ENCODE assay signal across 8 cellular contexts in the genomic region with DNA sequence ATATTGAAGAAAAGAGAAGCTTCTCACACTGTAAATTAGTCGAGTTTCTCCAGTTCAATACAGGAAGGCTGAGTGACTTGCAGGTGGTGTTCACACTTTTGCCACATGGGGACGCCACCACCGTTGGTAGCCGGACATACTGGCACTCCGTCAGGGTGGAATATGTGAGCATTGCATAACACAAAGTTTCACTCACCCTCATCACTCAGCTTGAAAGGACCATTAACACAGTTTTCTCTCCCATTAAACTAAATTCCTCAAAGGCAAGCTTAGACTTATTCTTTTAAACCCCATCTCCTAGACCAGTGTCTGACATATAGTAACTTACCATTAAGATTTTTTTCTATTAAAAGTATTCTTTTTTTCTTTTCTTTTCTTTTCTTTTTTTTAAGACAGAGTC.
A peak's percentile ranks its signal among the peaks of the same experiment; 100 is the strongest.
DNase-seq lines count a peak whose midpoint lies in the region; ATAC-seq and TF ChIP-seq lines count a peak whose summit lies in the region.

No MANE protein-coding gene starts in this region.

- CTCF ChIA-PET in activated CD4-positive, alpha-beta memory T cell treated with anti-CD3 and anti-CD28 coated beads for 36 hours (lab: Charles Lee): interaction anchor here (0.6 to 7.8 kb wide), 13 partner anchors 9 to 508 kb away, joined by 3 to 154 read pairs (median 6); a partner anchor contains a TSS

- peaks cover 2% of the 10 kb centered on the region for H3K9me3 Mint-ChIP-seq in activated CD4-positive, alpha-beta memory T cell treated with anti-CD3 and anti-CD28 coated beads for 36 hours

- intact Hi-C loops in activated CD4-positive, alpha-beta memory T cell treated with anti-CD3 and anti-CD28 coated beads for 36 hours (cut with micrococcal nuclease): loop anchor here (1.0 to 10.0 kb wide), 3 partner anchors 26 to 225 kb away; a partner anchor contains a TSS

- H3K27me3 Mint-ChIP-seq in activated CD4-positive, alpha-beta memory T cell treated with anti-CD3 and anti-CD28 coated beads for 36 hours: peaks cover 4% of the 10 kb centered on the region

- H3K4me3 Mint-ChIP-seq in activated CD4-positive, alpha-beta memory T cell treated with anti-CD3 and anti-CD28 coated beads for 36 hours: no peak overlapping the region

- peak; percentile 100 for TF ChIP-seq CTCF in AG09319 (IDR thresholded peaks at IDR 0.05; ENCODE audit: low read depth, low read length)

- H3K4me1 Mint-ChIP-seq in activated CD4-positive, alpha-beta memory T cell treated with anti-CD3 and anti-CD28 coated beads for 36 hours (ENCODE audit: low read depth): no peaks in the 10 kb centered on the region

- no peaks in the 10 kb centered on the region for H3K36me3 Mint-ChIP-seq in activated CD4-positive, alpha-beta memory T cell treated with anti-CD3 and anti-CD28 coated beads for 36 hours

- no peak overlapping the region for H3K27ac Mint-ChIP-seq in activated CD4-positive, alpha-beta memory T cell treated with anti-CD3 and anti-CD28 coated beads for 36 hours

- DNase-seq in AG09319 (ENCODE audit: extremely low read depth, low read depth): peak; percentile 78
- DNase-seq in NCI-H226: peak; percentile 60
- DNase-seq in activated CD4-positive, alpha-beta memory T cell treated with anti-CD3 and anti-CD28 coated beads for 36 hours: peak; percentile 79
- peak; percentile 88 for DNase-seq in myocyte (ENCODE audit: low read depth)
- peak; percentile 68 for DNase-seq in superior temporal gyrus (ENCODE audit: extremely low spot score)

- POLR2A ChIA-PET in activated CD4-positive, alpha-beta memory T cell treated with anti-CD3 and anti-CD28 coated beads for 36 hours (lab: Charles Lee): interaction anchor here (0.8 kb wide), 1 partner anchor 151 kb away, joined by 3 read pairs; no protein-coding TSS in a partner anchor

- ATAC-seq in GM18517 (IDR thresholded peaks at IDR 0.05; ENCODE audit: unreplicated experiment) (peak; percentile 62), HG03064 (IDR thresholded peaks at IDR 0.05; ENCODE audit: low read depth, unreplicated experiment) (peak; percentile 70), esophagus mucosa (peak; percentile 86)

Comparison
In these comparisons a context has a peak if more than half of its experiments do, and no peak if none do; other contexts are left out.
1. Peak in every context shown above with its lines: DNase-seq and ATAC-seq.